ENCODE assay signal across 8 cellular contexts in genomic region chr19:5624741-5625140, GRCh38. TPM values are rescaled to one million over a fixed set of nuclear protein-coding genes. Genes with fewer than 3 reads are reported as not detected.
DNase-seq lines count a peak whose midpoint lies in the region; ATAC-seq, FAIRE-seq and TF ChIP-seq lines count a peak whose summit lies in the region.

No MANE protein-coding gene starts in this region.

- H3K9me1 ChIP-seq in IMR-90 (ENCODE audit: insufficient read depth, low read length), result peaks cover 19% of the 10 kb centered on the region

- H3K4me2 ChIP-seq in IMR-90 (ENCODE audit: low read depth, low read length), result peak overlapping the region; percentile 76

- H3K9ac ChIP-seq in IMR-90 (ENCODE audit: low read depth, low read length), result peak overlapping the region; percentile 80

- TF ChIP-seq CTCF in AG10803 (conservative IDR thresholded peaks at IDR 0.05; ENCODE audit: low read length) (no peak), IMR-90 (conservative IDR thresholded peaks at IDR 0.05; ENCODE audit: low read depth, low read length) (no peak), bronchial epithelial cell (IDR thresholded peaks at IDR 0.05; ENCODE audit: insufficient read depth, low read length, severe bottlenecking) (no peak), natural killer cell (IDR thresholded peaks at IDR 0.05) (no peak)

- H2AFZ ChIP-seq in IMR-90 (replicated peaks; ENCODE audit: low read length, poor library complexity), result no peak overlapping the region

- H4K8ac ChIP-seq in IMR-90 (ENCODE audit: low read depth in 2 of 2, low read length in 2 of 2), result no peak overlapping the region

- POLR2A ChIA-PET in IMR-90 (lab: Charles Lee; ENCODE audit: unreplicated experiment), result no interaction called here

- H3K36me3 Mint-ChIP-seq in natural killer cell, result peaks cover 6% of the 10 kb centered on the region

- H3K36me3 ChIP-seq in IMR-90 (ENCODE audit: control insufficient read depth, insufficient read depth, low read length) (peaks cover 44% of the 10 kb centered on the region), bronchial epithelial cell (ENCODE audit: control insufficient read depth, insufficient read depth, low read length) (peaks cover 12% of the 10 kb centered on the region)

- H3K9me3 ChIP-seq in IMR-90 (ENCODE audit: control insufficient read depth, insufficient read depth, low read length), result no peaks in the 10 kb centered on the region

- H3K4me1 Mint-ChIP-seq in natural killer cell, result peaks cover 79 to 81% of the 10 kb centered on the region in 2 donors

- H3K4me3 Mint-ChIP-seq in natural killer cell, result peak overlapping the region; percentile 93

- H4K91ac ChIP-seq in IMR-90 (ENCODE audit: insufficient read depth, low read depth, low read length), result no peak overlapping the region

- H3K18ac ChIP-seq in IMR-90 (ENCODE audit: low read depth, low read length), result no peak overlapping the region

- H3K23ac ChIP-seq in IMR-90 (ENCODE audit: low read depth, low read length), result peak overlapping the region; percentile 13; the same call in 1 of the 2 replicates

- no peak overlapping the region for H3K56ac ChIP-seq in IMR-90 (ENCODE audit: extremely low read depth, insufficient read depth, low read length)

- H2BK5ac ChIP-seq in IMR-90 (ENCODE audit: low read depth, low read length, poor library complexity, severe bottlenecking), result no peak overlapping the region

- no peak overlapping the region for H2BK120ac ChIP-seq in IMR-90 (ENCODE audit: low read depth, low read length)

- DNase-seq in AG10803 (ENCODE audit: low read depth), result no peak
- DNase-seq in IMR-90, result no peak
- DNase-seq in bronchial epithelial cell (ENCODE audit: low read depth), result no peak
- DNase-seq in natural killer cell, result no peak
- no peak for DNase-seq in NK-92 treated with Interleukin-12 subunit alpha and Interleukin-12 subunit beta, amount 100 ng/mL, for 24 hours (lab: John Stamatoyannopoulos, UW)
- DNase-seq in NCI-H2196 (lab: John Stamatoyannopoulos, UW; ENCODE audit: unreplicated experiment), result no peak
- no peak for DNase-seq in NCI-H1105 (lab: John Stamatoyannopoulos, UW)

- H3K79me1 ChIP-seq in IMR-90 (ENCODE audit: low read depth in 1 of 2, low read length in 2 of 2), result peaks cover 9 to 70% of the 10 kb centered on the region in 2 experiments

- H2AK9ac ChIP-seq in IMR-90 (replicated peaks; ENCODE audit: low read depth, low read length, poor library complexity), result no peak overlapping the region

- no peak overlapping the region for H2AK5ac ChIP-seq in IMR-90 (ENCODE audit: low read depth, low read length)

- intact Hi-C loops in IMR-90 (cut with micrococcal nuclease), result loop anchor here (5.0 kb wide), 1 partner anchor 43 kb away; no protein-coding TSS in a partner anchor
- intact Hi-C loops in natural killer cell (cut with micrococcal nuclease), result no loop called here

- no peak overlapping the region for H2BK15ac ChIP-seq in IMR-90 (ENCODE audit: low read depth, low read length)

- H2BK20ac ChIP-seq in IMR-90 (ENCODE audit: low read depth, low read length), result no peak overlapping the region

- ATAC-seq in IMR-90 (ENCODE audit: low read depth), result no peak
- ATAC-seq in natural killer cell, result no peak
- no peak for ATAC-seq in HG02870 (IDR thresholded peaks at IDR 0.05; ENCODE audit: unreplicated experiment)

- WGBS in IMR-90 (ENCODE audit: extremely low coverage in 2 of 2, insufficient read length in 1 of 2), 2 experiments, result 25% methylated on average over 2 of the region's 7 CpGs; no CpG with 5 or more reads in 1 of the 2 experiments

- H4K20me1 ChIP-seq in IMR-90 (ENCODE audit: insufficient read depth, low read length), result peaks cover 80% of the 10 kb centered on the region

- no peak for FAIRE-seq in bronchial epithelial cell (lab: Jason Lieb, UNC)

- H3K4ac ChIP-seq in IMR-90 (ENCODE audit: low read depth, low read length), result no peak overlapping the region

- no peaks in the 10 kb centered on the region for H3K27me3 Mint-ChIP-seq in natural killer cell (ENCODE audit: low read depth in 2 of 2)

- H3K4me1 ChIP-seq in IMR-90 (ENCODE audit: control insufficient read depth, insufficient read depth, low read length), result peaks cover 19% of the 10 kb centered on the region

- dilution Hi-C loops in IMR-90 (cut with HindIII; ENCODE audit: low sequenced_read_pairs, unreplicated experiment), result no loop called here

- H4K5ac ChIP-seq in IMR-90 (ENCODE audit: low read depth, low read length), result no peak overlapping the region

- H3K27me3 ChIP-seq in IMR-90 (ENCODE audit: control insufficient read depth, insufficient read depth, low read length) (no peaks in the 10 kb centered on the region), bronchial epithelial cell (ENCODE audit: control insufficient read depth, insufficient read depth, low read length) (no peaks in the 10 kb centered on the region)

- no peak for TF ChIP-seq POLR2A in IMR-90 (IDR thresholded peaks at IDR 0.05; ENCODE audit: low read depth, low read length)

- H3K27ac Mint-ChIP-seq in natural killer cell, result peak overlapping the region; percentile 99 to 100

- no peak overlapping the region for H3K14ac ChIP-seq in IMR-90 (replicated peaks; ENCODE audit: low read depth, low read length)

- H3K4me3 ChIP-seq in AG10803 (ENCODE audit: low read length), result peak overlapping the region; percentile 100
- H3K4me3 ChIP-seq in IMR-90 (ENCODE audit: insufficient read depth, low read depth, low read length), result peak overlapping the region; percentile 64
- H3K4me3 ChIP-seq in bronchial epithelial cell (ENCODE audit: low read depth, low read length), result peak overlapping the region; percentile 92

- no peaks in the 10 kb centered on the region for H3K9me3 Mint-ChIP-seq in natural killer cell

- CTCF ChIA-PET in IMR-90 (lab: Yijun Ruan, JAX), result no interaction called here

- H3K27ac ChIP-seq in IMR-90 (ENCODE audit: insufficient read depth, low read length), result peak overlapping the region; percentile 24; the same call in 1 of the 2 replicates

- TF ChIP-seq RAD21 in IMR-90 (IDR thresholded peaks at IDR 0.05; ENCODE audit: low read length), result no peak

- in situ Hi-C loops in IMR-90 (cut with MboI; ENCODE audit: low sequenced_read_pairs), result no loop called here

- no TSS peak for BruUV-seq in IMR-90 (replicated peaks; lab: Mats Ljungman, UMichigan)

TF ChIP-seq in IMR-90, 13 proteins besides CTCF, POLR2A, EP300 and RAD21:
- TF ChIP-seq, protein P1, sequence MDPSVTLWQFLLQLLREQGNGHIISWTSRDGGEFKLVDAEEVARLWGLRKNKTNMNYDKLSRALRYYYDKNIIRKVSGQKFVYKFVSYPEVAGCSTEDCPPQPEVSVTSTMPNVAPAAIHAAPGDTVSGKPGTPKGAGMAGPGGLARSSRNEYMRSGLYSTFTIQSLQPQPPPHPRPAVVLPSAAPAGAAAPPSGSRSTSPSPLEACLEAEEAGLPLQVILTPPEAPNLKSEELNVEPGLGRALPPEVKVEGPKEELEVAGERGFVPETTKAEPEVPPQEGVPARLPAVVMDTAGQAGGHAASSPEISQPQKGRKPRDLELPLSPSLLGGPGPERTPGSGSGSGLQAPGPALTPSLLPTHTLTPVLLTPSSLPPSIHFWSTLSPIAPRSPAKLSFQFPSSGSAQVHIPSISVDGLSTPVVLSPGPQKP (IDR thresholded peaks at IDR 0.05; ENCODE audit: borderline replicate concordance, low read depth, low read length), result no peak
- TF ChIP-seq, protein P2, sequence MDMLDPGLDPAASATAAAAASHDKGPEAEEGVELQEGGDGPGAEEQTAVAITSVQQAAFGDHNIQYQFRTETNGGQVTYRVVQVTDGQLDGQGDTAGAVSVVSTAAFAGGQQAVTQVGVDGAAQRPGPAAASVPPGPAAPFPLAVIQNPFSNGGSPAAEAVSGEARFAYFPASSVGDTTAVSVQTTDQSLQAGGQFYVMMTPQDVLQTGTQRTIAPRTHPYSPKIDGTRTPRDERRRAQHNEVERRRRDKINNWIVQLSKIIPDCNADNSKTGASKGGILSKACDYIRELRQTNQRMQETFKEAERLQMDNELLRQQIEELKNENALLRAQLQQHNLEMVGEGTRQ (IDR thresholded peaks at IDR 0.05; ENCODE audit: low read depth, low read length), result peak; percentile 22; the same call in 1 of the 2 replicates
- TF ChIP-seq FOS (IDR thresholded peaks at IDR 0.05; ENCODE audit: low read depth, low read length), result no peak

RNA-seq across cellular contexts. Expression of gene SAFB, which starts 1.9 kb away (rescaled TPM):
- total RNA-seq in IMR-90 (2012; rRNA removed) (18.5 and 26.1 TPM in 2 replicates), bronchial epithelial cell (44.0 and 80.6 TPM in 2 replicates), natural killer cell (100 to 1,000 TPM; 195 to 229 (median 207) TPM)
- 36.6 and 41.2 TPM in 2 replicates for polyA plus RNA-seq in IMR-90 (2012; rRNA removed)
- 51.4 and 92.6 TPM in 2 replicates for polyA plus RNA-seq in IMR-90 (2012; cell fraction: cytosol; rRNA removed)
- polyA plus RNA-seq in IMR-90 (2012; cell fraction: nucleus; rRNA removed; ENCODE audit: low replicate concordance), result 92.9 and 147 TPM in 2 replicates

RNA-seq across cellular contexts. Expression of gene SAFB2, which starts 2.2 kb away (rescaled TPM):
- total RNA-seq in IMR-90 (2012; rRNA removed), result 11.8 and 17.8 TPM in 2 replicates
- 26.2 and 28.6 TPM in 2 replicates for polyA plus RNA-seq in IMR-90 (2012; rRNA removed)
- 15.9 and 19.7 TPM in 2 replicates for polyA plus RNA-seq in IMR-90 (2012; cell fraction: cytosol; rRNA removed)
- polyA plus RNA-seq in IMR-90 (2012; cell fraction: nucleus; rRNA removed; ENCODE audit: low replicate concordance), result 82.6 and 84.3 TPM in 2 replicates
- total RNA-seq in bronchial epithelial cell, result 24.0 and 37.4 TPM in 2 replicates
- total RNA-seq in natural killer cell, result 100 to 1,000 TPM; 232 to 264 (median 258) TPM

RNA-seq across cellular contexts. Expression of gene MICOS13, which starts 55.6 kb away (rescaled TPM):
- total RNA-seq in IMR-90 (2012; rRNA removed), result 14.5 and 15.8 TPM in 2 replicates
- 48.9 and 80.2 TPM in 2 replicates for polyA plus RNA-seq in IMR-90 (2012; rRNA removed)
- polyA plus RNA-seq in IMR-90 (2012; cell fraction: cytosol; rRNA removed), result 91.5 and 98.4 TPM in 2 replicates
- 22.5 and 47.5 TPM in 2 replicates for polyA plus RNA-seq in IMR-90 (2012; cell fraction: nucleus; rRNA removed; ENCODE audit: low replicate concordance)
- total RNA-seq in bronchial epithelial cell, result 30.0 and 54.0 TPM in 2 replicates
- total RNA-seq in natural killer cell, result 10 to 100 TPM; 17.7 to 27.7 (median 25.1) TPM

RNA-seq across cellular contexts. Expression of gene HSD11B1L, which starts 56.1 kb away (rescaled TPM):
- total RNA-seq in IMR-90 (2012; rRNA removed), result 1.9 and 2.2 TPM in 2 replicates
- polyA plus RNA-seq in IMR-90 (2012; rRNA removed), result 7.2 and 8.2 TPM in 2 replicates
- polyA plus RNA-seq in IMR-90 (2012; cell fraction: cytosol; rRNA removed), result 9.8 and 14.6 TPM in 2 replicates
- polyA plus RNA-seq in IMR-90 (2012; cell fraction: nucleus; rRNA removed; ENCODE audit: low replicate concordance), result 10.8 and 19.3 TPM in 2 replicates
- total RNA-seq in bronchial epithelial cell, result 7.1 and 8.6 TPM in 2 replicates
- total RNA-seq in natural killer cell, result 1 to 10 TPM; 1.1 to 3.7 (median 3.0) TPM

RNA-seq across cellular contexts. Expression of gene TINCR, which starts 57.0 kb away (rescaled TPM):
- not detected in 2 replicates for total RNA-seq in IMR-90 (2012; rRNA removed)
- 0.03 and 0.05 TPM in 2 replicates for polyA plus RNA-seq in IMR-90 (2012; rRNA removed)
- 0.03 TPM in 1 of 2 replicates, not detected in the other for polyA plus RNA-seq in IMR-90 (2012; cell fraction: cytosol; rRNA removed)
- polyA plus RNA-seq in IMR-90 (2012; cell fraction: nucleus; rRNA removed; ENCODE audit: low replicate concordance), result 0.14 and 0.30 TPM in 2 replicates
- total RNA-seq in bronchial epithelial cell, result 4.2 and 10.1 TPM in 2 replicates
- total RNA-seq in natural killer cell, result 1 to 10 TPM; 1.6 to 2.2 (median 1.7) TPM
